Comparison of ENCODE assay signal across 8 cellular contexts in the genomic region with DNA sequence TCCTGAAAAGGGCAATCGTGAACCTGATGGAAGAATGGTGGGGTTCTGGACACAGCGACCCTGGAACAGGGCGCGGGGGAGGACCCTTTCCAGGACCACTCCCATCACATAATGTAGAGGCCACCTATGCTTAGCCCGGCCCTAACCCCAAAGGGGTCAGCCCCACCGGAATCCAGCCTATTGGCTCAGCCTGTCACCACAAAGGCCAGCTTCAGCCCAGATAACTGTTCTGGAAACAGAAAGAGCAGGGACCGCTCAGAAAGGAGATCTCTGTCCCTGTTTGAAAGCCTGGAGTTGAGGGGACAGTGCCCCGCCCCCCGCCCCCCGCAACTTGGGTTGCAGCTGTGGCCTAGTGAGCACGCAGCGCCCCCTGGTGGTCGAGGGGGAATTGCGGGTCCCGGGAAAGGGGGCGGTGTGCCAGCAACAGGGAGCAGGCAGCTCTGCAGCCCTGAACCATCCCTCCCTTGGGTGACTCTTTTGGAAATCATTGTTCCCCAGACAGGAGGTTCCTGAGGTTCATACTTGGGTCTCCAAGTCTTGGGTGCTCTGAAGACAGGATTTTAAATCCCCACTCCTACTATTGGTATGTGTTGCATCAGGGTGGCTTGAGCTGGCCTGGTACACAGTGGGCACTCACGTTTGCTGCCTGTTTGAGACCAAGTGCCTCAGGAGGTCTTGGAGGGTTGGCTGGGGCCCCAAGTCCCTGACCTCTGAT. TPM values are rescaled to one million over a fixed set of nuclear protein-coding genes. Genes with fewer than 3 reads are reported as not detected.
DNase-seq lines count a peak whose midpoint lies in the region; ATAC-seq and TF ChIP-seq lines count a peak whose summit lies in the region.

No MANE protein-coding gene starts in this region.

- TF ChIP-seq CTCF in GM12864 (IDR thresholded peaks at IDR 0.05; ENCODE audit: low read depth, low read length, missing control alignments) (peak; percentile 90), natural killer cell (IDR thresholded peaks at IDR 0.05) (peak; percentile 95)

- DNase-seq in 8988T (peak; percentile 90), GM12864 (ENCODE audit: low read depth) (no peak), NCI-H748 (lab: John Stamatoyannopoulos, UW; ENCODE audit: unreplicated experiment) (peak; percentile 44), activated T-cell treated with anti-CD3 and anti-CD28 coated beads for 1 hour (ENCODE audit: low read depth) (peak; percentile 75), natural killer cell (peak; percentile 76)

- no peak overlapping the region for H3K27ac Mint-ChIP-seq in natural killer cell
- H3K27ac Mint-ChIP-seq in stimulated activated memory B cell treated with anti-CD40 and anti-IgM and Interleukin-4, amounts not matched to agents 10 μg/mL and 1 μg/mL and 100 μg/mL, for 72 hours: no peak overlapping the region

- no peaks in the 10 kb centered on the region for H3K36me3 Mint-ChIP-seq in natural killer cell
- no peaks in the 10 kb centered on the region for H3K36me3 Mint-ChIP-seq in stimulated activated memory B cell treated with anti-CD40 and anti-IgM and Interleukin-4, amounts not matched to agents 10 μg/mL and 1 μg/mL and 100 μg/mL, for 72 hours

- H3K4me3 ChIP-seq in GM12864 (ENCODE audit: low read depth, low read length): no peak overlapping the region

- ATAC-seq in esophagus mucosa: peak; percentile 48
- ATAC-seq in natural killer cell: peak; percentile 67 to 81 (median 76)
- ATAC-seq in stimulated activated memory B cell treated with anti-CD40 and anti-IgM and Interleukin-4, amounts not matched to agents 10 μg/mL and 1 μg/mL and 100 μg/mL, for 72 hours: peak; percentile 25
- ATAC-seq in HG02970 (IDR thresholded peaks at IDR 0.05; ENCODE audit: low FRiP score, unreplicated experiment): no peak

- peaks cover 0 to 7% of the 10 kb centered on the region in 2 donors for H3K27me3 Mint-ChIP-seq in natural killer cell (ENCODE audit: low read depth in 2 of 2)
- H3K27me3 Mint-ChIP-seq in stimulated activated memory B cell treated with anti-CD40 and anti-IgM and Interleukin-4, amounts not matched to agents 10 μg/mL and 1 μg/mL and 100 μg/mL, for 72 hours: peaks cover 28% of the 10 kb centered on the region

- no peak overlapping the region for H3K4me3 Mint-ChIP-seq in natural killer cell
- H3K4me3 Mint-ChIP-seq in stimulated activated memory B cell treated with anti-CD40 and anti-IgM and Interleukin-4, amounts not matched to agents 10 μg/mL and 1 μg/mL and 100 μg/mL, for 72 hours: no peak overlapping the region

- H3K4me1 Mint-ChIP-seq in natural killer cell: no peaks in the 10 kb centered on the region
- peaks cover 18% of the 10 kb centered on the region for H3K4me1 Mint-ChIP-seq in stimulated activated memory B cell treated with anti-CD40 and anti-IgM and Interleukin-4, amounts not matched to agents 10 μg/mL and 1 μg/mL and 100 μg/mL, for 72 hours

- intact Hi-C loops in natural killer cell (cut with micrococcal nuclease): no loop called here

- no peaks in the 10 kb centered on the region for H3K9me3 Mint-ChIP-seq in natural killer cell
- no peaks in the 10 kb centered on the region for H3K9me3 Mint-ChIP-seq in stimulated activated memory B cell treated with anti-CD40 and anti-IgM and Interleukin-4, amounts not matched to agents 10 μg/mL and 1 μg/mL and 100 μg/mL, for 72 hours

RNA-seq across cellular contexts. Expression of a gene that starts 1.5 kb away (rescaled TPM):
- total RNA-seq in esophagus mucosa (0.80 TPM), natural killer cell (under 1 TPM; 0.09 to 0.36 (median 0.30) TPM)

RNA-seq across cellular contexts. Expression of a gene that starts 21.6 kb away (rescaled TPM):
- total RNA-seq in esophagus mucosa: 1.2 TPM
- total RNA-seq in natural killer cell: not detected

RNA-seq across cellular contexts. Expression of a gene that starts 29.1 kb away (rescaled TPM):
- 2.5 TPM for total RNA-seq in esophagus mucosa
- not detected for total RNA-seq in natural killer cell

RNA-seq across cellular contexts. Expression of a gene that starts 47.7 kb away (rescaled TPM):
- total RNA-seq in esophagus mucosa: not detected
- total RNA-seq in natural killer cell: not detected

RNA-seq across cellular contexts. Expression of a gene that starts 56.7 kb away (rescaled TPM):
- total RNA-seq in esophagus mucosa: 29.1 TPM
- 10 to 100 TPM; 10.1 to 13.5 (median 12.3) TPM for total RNA-seq in natural killer cell
